Comparison of ENCODE assay signal across 12 cellular contexts in the genomic region with DNA sequence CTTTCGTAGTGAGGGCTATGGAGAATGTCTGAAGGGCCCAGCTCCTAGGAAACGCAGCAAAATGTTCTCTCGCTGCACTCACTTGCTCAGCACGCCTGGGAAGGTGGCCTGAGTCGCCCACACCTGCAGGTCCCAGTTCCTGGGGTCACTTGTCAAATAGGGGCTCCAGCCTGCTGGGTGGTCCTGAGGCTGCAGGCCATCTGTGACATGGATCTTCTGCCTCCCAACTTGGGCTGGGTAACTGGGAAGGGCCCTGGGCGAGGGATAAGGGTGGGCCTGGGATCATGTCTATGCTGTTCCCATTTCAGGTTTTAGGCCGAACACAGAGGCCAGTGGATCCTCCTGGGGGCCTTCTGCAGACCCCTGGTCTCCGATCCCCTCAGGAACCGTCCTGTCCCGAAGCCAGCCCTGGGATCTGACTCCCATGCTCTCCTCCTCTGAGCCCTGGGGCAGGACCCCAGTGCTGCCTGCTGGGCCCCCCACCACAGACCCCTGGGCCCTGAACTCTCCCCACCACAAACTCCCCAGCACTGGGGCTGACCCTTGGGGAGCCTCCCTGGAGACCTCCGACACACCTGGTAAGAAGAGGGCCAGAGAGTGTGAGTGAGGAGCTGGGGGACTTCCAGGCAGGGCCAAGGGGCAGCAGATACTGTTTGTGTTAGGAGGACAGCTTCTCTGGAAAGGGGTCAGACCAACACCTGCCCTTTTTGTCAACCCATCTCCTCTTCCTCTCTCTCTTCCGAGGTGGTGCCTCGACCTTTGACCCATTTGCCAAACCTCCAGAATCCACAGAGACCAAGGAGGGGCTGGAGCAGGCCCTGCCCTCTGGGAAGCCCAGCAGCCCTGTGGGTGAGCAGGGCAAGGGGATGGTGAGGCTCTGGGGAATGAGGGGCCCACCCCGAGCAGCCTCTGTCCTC. TPM values are rescaled to one million over a fixed set of nuclear protein-coding genes. Genes with fewer than 3 reads are reported as not detected.
DNase-seq lines count a peak whose midpoint lies in the region; ATAC-seq and TF ChIP-seq lines count a peak whose summit lies in the region.
"Had no signal": no experiment of that assay in that cellular context is flagged by ENCODE, and none has a peak within 500 bp of the region (broad histone marks: within the 10 kb centered on the region; RNA-seq: fewer than 3 reads in every experiment).

No MANE protein-coding gene starts in this region.

- H3K27me3 Mint-ChIP-seq in activated naive CD8-positive, alpha-beta T cell treated with anti-CD3 and anti-CD28 coated beads, Interleukin-2, amount 50 U/mL, for 24 hours: peaks cover 10% of the 10 kb centered on the region
- peaks cover 10% of the 10 kb centered on the region for H3K27me3 Mint-ChIP-seq in activated T-cell treated with anti-CD3 and anti-CD28 coated beads, Interleukin-2, amount 50 U/mL, for 24 hours

- TF ChIP-seq CTCF in heart right ventricle (IDR thresholded peaks at IDR 0.05): no peak
- TF ChIP-seq CTCF in upper lobe of right lung (IDR thresholded peaks at IDR 0.05): no peak
- no peak for TF ChIP-seq CTCF in GM13977 (IDR thresholded peaks at IDR 0.05; ENCODE audit: extremely low read depth, insufficient read depth, missing control alignments)

- peak overlapping the region; percentile 74 for H3K4me3 Mint-ChIP-seq in activated naive CD8-positive, alpha-beta T cell treated with anti-CD3 and anti-CD28 coated beads, Interleukin-2, amount 50 U/mL, for 24 hours
- H3K4me3 Mint-ChIP-seq in activated T-cell treated with anti-CD3 and anti-CD28 coated beads, Interleukin-2, amount 50 U/mL, for 24 hours: no peak overlapping the region

- H3K27me3 ChIP-seq in heart right ventricle (no peaks in the 10 kb centered on the region), mucosa of stomach (ENCODE audit: control insufficient read depth, insufficient read depth, low read length) (peaks cover 3% of the 10 kb centered on the region), upper lobe of right lung (no peaks in the 10 kb centered on the region)
- H3K27me3 ChIP-seq: SJSA1 had no signal

- DNase-seq in heart right ventricle (no peak), left ventricle myocardium superior (no peak), upper lobe of right lung (no peak), GM13977 (ENCODE audit: low spot score) (no peak)
- no peak for DNase-seq in activated naive CD8-positive, alpha-beta T cell treated with anti-CD3 and anti-CD28 coated beads, Interleukin-2, amount 50 U/mL, for 24 hours
- no peak for DNase-seq in activated T-cell treated with anti-CD3 and anti-CD28 coated beads, Interleukin-2, amount 50 U/mL, for 24 hours
- DNase-seq: activated CD4-positive, alpha-beta T cell treated with anti-CD3 and anti-CD28 coated beads, Interleukin-2, amount 50 U/mL, for 4 hours; islet precursor cell had no signal

- H3K9ac ChIP-seq in mucosa of stomach (ENCODE audit: low read length): peak overlapping the region; percentile 74

- H3K36me3 ChIP-seq in heart right ventricle: peaks cover 0 to 9% (median 0%) of the 10 kb centered on the region in 9 donors
- peaks cover 39% of the 10 kb centered on the region for H3K36me3 ChIP-seq in mucosa of stomach (ENCODE audit: control insufficient read depth, insufficient read depth, low read length)
- no peaks in the 10 kb centered on the region for H3K36me3 ChIP-seq in upper lobe of right lung
- H3K36me3 ChIP-seq: SJSA1 had no signal

- H3K4me1 Mint-ChIP-seq in activated naive CD8-positive, alpha-beta T cell treated with anti-CD3 and anti-CD28 coated beads, Interleukin-2, amount 50 U/mL, for 24 hours: peaks cover 11% of the 10 kb centered on the region
- H3K4me1 Mint-ChIP-seq in activated T-cell treated with anti-CD3 and anti-CD28 coated beads, Interleukin-2, amount 50 U/mL, for 24 hours (ENCODE audit: low read depth): peaks cover 15% of the 10 kb centered on the region

- H3K4me3 ChIP-seq in heart right ventricle (peak overlapping the region in 2 of 10 donors; percentile 53 to 68), mucosa of stomach (ENCODE audit: low read length) (peak overlapping the region; percentile 5), upper lobe of right lung (peak overlapping the region; percentile 63)

- H3K36me3 Mint-ChIP-seq in activated naive CD8-positive, alpha-beta T cell treated with anti-CD3 and anti-CD28 coated beads, Interleukin-2, amount 50 U/mL, for 24 hours (ENCODE audit: low read depth): no peaks in the 10 kb centered on the region
- H3K36me3 Mint-ChIP-seq in activated T-cell treated with anti-CD3 and anti-CD28 coated beads, Interleukin-2, amount 50 U/mL, for 24 hours (ENCODE audit: low read depth): no peaks in the 10 kb centered on the region

- ATAC-seq in heart right ventricle: peak in 1 of 8 donors; percentile 5
- ATAC-seq in left ventricle myocardium superior: no peak
- ATAC-seq in activated naive CD8-positive, alpha-beta T cell treated with anti-CD3 and anti-CD28 coated beads, Interleukin-2, amount 50 U/mL, for 24 hours: no peak
- ATAC-seq in upper lobe of right lung: no peak
- ATAC-seq in HG02759 (IDR thresholded peaks at IDR 0.05; ENCODE audit: unreplicated experiment): no peak

- in situ Hi-C loops in GM13977 (cut with MboI; ENCODE audit: low pct_unique_long_range_greater_than_20kb, low sequenced_read_pairs, unreplicated experiment): no loop called here

- no peak overlapping the region for H3K27ac Mint-ChIP-seq in activated naive CD8-positive, alpha-beta T cell treated with anti-CD3 and anti-CD28 coated beads, Interleukin-2, amount 50 U/mL, for 24 hours
- no peak overlapping the region for H3K27ac Mint-ChIP-seq in activated T-cell treated with anti-CD3 and anti-CD28 coated beads, Interleukin-2, amount 50 U/mL, for 24 hours

- intact Hi-C loops in heart right ventricle (cut with DNase I): loop anchor here in 5 of 10 donors (2.0 to 10.0 kb wide), 3 partner anchors 58 to 414 kb away; no protein-coding TSS in a partner anchor
- intact Hi-C loops in left ventricle myocardium superior (cut with micrococcal nuclease): loop anchor here (5.0 kb wide), 1 partner anchor 58 kb away; no protein-coding TSS in a partner anchor
- intact Hi-C loops in upper lobe of right lung (cut with DNase I): loop anchor here (10.0 kb wide), 2 partner anchors 144 to 304 kb away; no protein-coding TSS in a partner anchor

- no peaks in the 10 kb centered on the region for H3K9me3 ChIP-seq in heart right ventricle
- H3K9me3 ChIP-seq in mucosa of stomach (ENCODE audit: control insufficient read depth, low read length): no peaks in the 10 kb centered on the region
- no peaks in the 10 kb centered on the region for H3K9me3 ChIP-seq in upper lobe of right lung
- H3K9me3 ChIP-seq: SJSA1 had no signal

- WGBS in heart right ventricle, 2 donors: 89 to 91% methylated on average over 14 of the region's 14 CpGs

- H3K27ac ChIP-seq in heart right ventricle: peak overlapping the region in 6 of 10 donors; percentile 57 to 88 (median 71)
- H3K27ac ChIP-seq in upper lobe of right lung: no peak overlapping the region
- H3K27ac ChIP-seq: SJSA1 had no signal

- H3K9me3 Mint-ChIP-seq in activated naive CD8-positive, alpha-beta T cell treated with anti-CD3 and anti-CD28 coated beads, Interleukin-2, amount 50 U/mL, for 24 hours: no peaks in the 10 kb centered on the region
- no peaks in the 10 kb centered on the region for H3K9me3 Mint-ChIP-seq in activated T-cell treated with anti-CD3 and anti-CD28 coated beads, Interleukin-2, amount 50 U/mL, for 24 hours

- H3K4me1 ChIP-seq in heart right ventricle: peaks cover 2 to 23% (median 19%) of the 10 kb centered on the region in 9 donors
- peaks cover 99% of the 10 kb centered on the region for H3K4me1 ChIP-seq in mucosa of stomach (ENCODE audit: control insufficient read depth, insufficient read depth, low read length)
- peaks cover 21% of the 10 kb centered on the region for H3K4me1 ChIP-seq in upper lobe of right lung

RNA-seq across cellular contexts. Expression of a gene that starts 6.2 kb away (rescaled TPM):
- total RNA-seq in heart right ventricle (10 to 100 TPM; 18.5 to 80.6 (median 63.3) TPM), left ventricle myocardium superior (68.7 TPM), upper lobe of right lung (31.6 TPM)
- polyA plus RNA-seq in heart right ventricle: 10 to 100 TPM; 12.6 to 88.4 TPM

RNA-seq across cellular contexts. Expression of a gene that starts 8.2 kb away (rescaled TPM):
- total RNA-seq in heart right ventricle (10 to 100 TPM in 5 of 10 donors, 1 to 10 TPM in 5; 5.2 to 21.5 (median 10.1) TPM), left ventricle myocardium superior (33.4 TPM), upper lobe of right lung (0.09 TPM)
- polyA plus RNA-seq in heart right ventricle: 10 to 100 TPM in 1 of 2 donors, 1 to 10 TPM in 1; 3.0 to 18.9 TPM

RNA-seq across cellular contexts. Expression of a gene that starts 19.8 kb away (rescaled TPM):
- total RNA-seq in heart right ventricle (under 1 TPM; 0.14 to 0.46 (median 0.27) TPM), left ventricle myocardium superior (0.25 TPM), upper lobe of right lung (not detected)
- under 1 TPM; 0.04 to 0.22 TPM for polyA plus RNA-seq in heart right ventricle
- total RNA-seq: pulmonary artery endothelial cell had no signal

RNA-seq across cellular contexts. Expression of a gene that starts 32.5 kb away (rescaled TPM):
- total RNA-seq in heart right ventricle: 1 to 10 TPM in 4 of 10 donors, under 1 TPM in 6; 0.19 to 1.6 (median 0.59) TPM
- under 1 TPM; 0.17 to 0.80 TPM for polyA plus RNA-seq in heart right ventricle
- total RNA-seq in left ventricle myocardium superior: 0.55 TPM
- 1.3 TPM for total RNA-seq in upper lobe of right lung
- total RNA-seq: SJSA1 had no signal
